ENCODE assay signal across 13 cellular contexts in genomic region chr21:45017376-45017960, GRCh38. TPM values are rescaled to one million over a fixed set of nuclear protein-coding genes. Genes with fewer than 3 reads are reported as not detected.
A peak's percentile ranks its signal among the peaks of the same experiment; 100 is the strongest.
DNase-seq lines count a peak whose midpoint lies in the region; ATAC-seq and TF ChIP-seq lines count a peak whose summit lies in the region.
"Had no signal": no experiment of that assay in that cellular context is flagged by ENCODE, and none has a peak within 500 bp of the region (broad histone marks: within the 10 kb centered on the region; RNA-seq: fewer than 3 reads in every experiment).

No MANE protein-coding gene starts in this region.

- TF ChIP-seq CTCF in ascending aorta (IDR thresholded peaks at IDR 0.05) = no peak

- intact Hi-C loops in left cardiac atrium (cut with DNase I) = no loop called here
- intact Hi-C loops in right cardiac atrium (cut with DNase I) = loop anchor here in 2 of 4 donors (10.0 kb wide), 2 partner anchors 53 to 63 kb away; no protein-coding TSS in a partner anchor
- intact Hi-C loops in ascending aorta (cut with DNase I) = loop anchor here (5.0 kb wide), 1 partner anchor 55 kb away; no protein-coding TSS in a partner anchor
- intact Hi-C loops in naive thymus-derived CD4-positive, alpha-beta T cell (cut with micrococcal nuclease) = no loop called here

- DNase-seq in left cardiac atrium = peak; percentile 14
- DNase-seq in right cardiac atrium = no peak
- peak in 1 of 2 donors; percentile 7 for DNase-seq in ascending aorta (ENCODE audit: low spot score in 2 of 2)
- DNase-seq in naive thymus-derived CD4-positive, alpha-beta T cell = no peak
- DNase-seq in NCI-H748 treated with DMSO at 0.1 percent for 48 hours (lab: John Stamatoyannopoulos, UW) = no peak
- no peak for DNase-seq in activated CD8-positive, alpha-beta memory T cell treated with anti-CD3 and anti-CD28 coated beads, Interleukin-2, amount 50 U/mL, for 4 hours
- DNase-seq in dermis blood vessel endothelial cell = no peak
- DNase-seq: foreskin melanocyte; NCI-H1436 treated with DMSO at 0.1 percent for 48 hours; NCI-H526; occipital lobe; stimulated activated CD8-positive, alpha-beta memory T cell treated with anti-CD3 and anti-CD28 coated beads, Interleukin-4, amount 100 ng/mL, for 48 hours had no signal

- WGBS in right cardiac atrium = 94% methylated on average over 7 of the region's 7 CpGs

- H3K27ac Mint-ChIP-seq in naive thymus-derived CD4-positive, alpha-beta T cell = peak overlapping the region in 1 of 9 donors; percentile 46

- H3K9me3 ChIP-seq in right cardiac atrium (ENCODE audit: control insufficient read depth, low read length) (no peaks in the 10 kb centered on the region), ascending aorta (no peaks in the 10 kb centered on the region)
- H3K9me3 ChIP-seq in naive thymus-derived CD4-positive, alpha-beta T cell (ENCODE audit: control insufficient read depth in 2 of 3, low read length in 3 of 3) = no peaks in the 10 kb centered on the region

- peak overlapping the region; percentile 66 to 92 (median 79) for H3K4me3 Mint-ChIP-seq in naive thymus-derived CD4-positive, alpha-beta T cell

- H3K27ac ChIP-seq in right cardiac atrium (ENCODE audit: low read length) = no peak overlapping the region
- peak overlapping the region; percentile 38 to 95 for H3K27ac ChIP-seq in ascending aorta
- no peak overlapping the region for H3K27ac ChIP-seq in naive thymus-derived CD4-positive, alpha-beta T cell (ENCODE audit: low read depth, low read length)

- ATAC-seq in left cardiac atrium (no peak), right cardiac atrium (no peak), HG02840 (IDR thresholded peaks at IDR 0.05; ENCODE audit: low FRiP score, unreplicated experiment) (no peak)
- ATAC-seq in naive thymus-derived CD4-positive, alpha-beta T cell = no peak

- peaks cover 27 to 48% (median 35%) of the 10 kb centered on the region in 5 donors for H3K27me3 Mint-ChIP-seq in naive thymus-derived CD4-positive, alpha-beta T cell

- CTCF ChIA-PET in naive thymus-derived CD4-positive, alpha-beta T cell (lab: Charles Lee) = no interaction called here

- H3K36me3 Mint-ChIP-seq in naive thymus-derived CD4-positive, alpha-beta T cell = peaks cover 0 to 4% (median 0%) of the 10 kb centered on the region in 5 donors

- H3K9me3 Mint-ChIP-seq in naive thymus-derived CD4-positive, alpha-beta T cell = peaks cover 0 to 2% (median 0%) of the 10 kb centered on the region in 11 donors

- POLR2A ChIA-PET in naive thymus-derived CD4-positive, alpha-beta T cell (lab: Charles Lee) = no interaction called here

- H3K27me3 ChIP-seq in right cardiac atrium (ENCODE audit: control insufficient read depth, insufficient read depth) = no peaks in the 10 kb centered on the region
- H3K27me3 ChIP-seq in ascending aorta = no peaks in the 10 kb centered on the region
- peaks cover 4 to 6% of the 10 kb centered on the region in 2 donors for H3K27me3 ChIP-seq in naive thymus-derived CD4-positive, alpha-beta T cell (ENCODE audit: control insufficient read depth in 2 of 2, insufficient read depth in 2 of 2, low read length in 2 of 2)

- no peaks in the 10 kb centered on the region for H3K36me3 ChIP-seq in ascending aorta
- no peaks in the 10 kb centered on the region for H3K36me3 ChIP-seq in naive thymus-derived CD4-positive, alpha-beta T cell (ENCODE audit: control insufficient read depth in 2 of 3, insufficient read depth in 3 of 3, low read length in 3 of 3)

- H3K4me3 ChIP-seq in right cardiac atrium (ENCODE audit: low read length) (no peak overlapping the region), ascending aorta (peak overlapping the region in 1 of 2 donors; percentile 63)
- H3K4me3 ChIP-seq in naive thymus-derived CD4-positive, alpha-beta T cell (ENCODE audit: low read length) = no peak overlapping the region

- peaks cover 2 to 8% (median 8%) of the 10 kb centered on the region in 7 donors for H3K4me1 Mint-ChIP-seq in naive thymus-derived CD4-positive, alpha-beta T cell

- H3K4me1 ChIP-seq in right cardiac atrium (ENCODE audit: control insufficient read depth, insufficient read depth, low read length) (no peaks in the 10 kb centered on the region), ascending aorta (peaks cover 15 to 47% of the 10 kb centered on the region in 2 donors)
- no peaks in the 10 kb centered on the region for H3K4me1 ChIP-seq in naive thymus-derived CD4-positive, alpha-beta T cell (ENCODE audit: control insufficient read depth in 2 of 2, insufficient read depth in 2 of 2, low read length in 2 of 2)

RNA-seq across cellular contexts. Expression of gene ADARB1, which starts 56.9 kb away (rescaled TPM):
- total RNA-seq in left cardiac atrium (10 to 100 TPM; 20.6 to 21.7 TPM), right cardiac atrium (10 to 100 TPM; 16.9 to 23.8 (median 19.4) TPM), ascending aorta (82.9 TPM), dermis blood vessel endothelial cell (27.0 and 32.0 TPM in 2 replicates)
- polyA plus RNA-seq in right cardiac atrium = 9.1 TPM
- 10 to 100 TPM; 35.7 to 52.2 (median 38.9) TPM for total RNA-seq in naive thymus-derived CD4-positive, alpha-beta T cell
- polyA plus RNA-seq in naive thymus-derived CD4-positive, alpha-beta T cell = 10 to 100 TPM in 1 of 2 donors, 1 to 10 TPM in 1; 6.2 to 11.7 TPM

Comparison
In these comparisons a context has a peak if more than half of its experiments do, and no peak if none do; other contexts are left out.
1. H3K27ac ChIP-seq: peak in ascending aorta (2 of 2); none in right cardiac atrium (single experiment) and naive thymus-derived CD4-positive, alpha-beta T cell (single experiment).